In genomic region chr6:53250761-53251672, GRCh38 we compare ENCODE assay signal across 1 cellular context.
TF ChIP-seq lines count a peak whose summit lies in the region.

No MANE protein-coding gene starts in this region.

TF ChIP-seq in IMR-90, 13 proteins besides CTCF, POLR2A, EP300 and RAD21 (continued from another document):
- TF ChIP-seq USF2 (IDR thresholded peaks at IDR 0.05; ENCODE audit: low read depth, low read length): no peak
- TF ChIP-seq MAFK (IDR thresholded peaks at IDR 0.05; ENCODE audit: low read depth, low read length): no peak
- TF ChIP-seq RFX5 (IDR thresholded peaks at IDR 0.05; ENCODE audit: low read depth, low read length): no peak
- TF ChIP-seq FOS (IDR thresholded peaks at IDR 0.05; ENCODE audit: low read depth, low read length): no peak
- TF ChIP-seq, protein P1, sequence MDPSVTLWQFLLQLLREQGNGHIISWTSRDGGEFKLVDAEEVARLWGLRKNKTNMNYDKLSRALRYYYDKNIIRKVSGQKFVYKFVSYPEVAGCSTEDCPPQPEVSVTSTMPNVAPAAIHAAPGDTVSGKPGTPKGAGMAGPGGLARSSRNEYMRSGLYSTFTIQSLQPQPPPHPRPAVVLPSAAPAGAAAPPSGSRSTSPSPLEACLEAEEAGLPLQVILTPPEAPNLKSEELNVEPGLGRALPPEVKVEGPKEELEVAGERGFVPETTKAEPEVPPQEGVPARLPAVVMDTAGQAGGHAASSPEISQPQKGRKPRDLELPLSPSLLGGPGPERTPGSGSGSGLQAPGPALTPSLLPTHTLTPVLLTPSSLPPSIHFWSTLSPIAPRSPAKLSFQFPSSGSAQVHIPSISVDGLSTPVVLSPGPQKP (IDR thresholded peaks at IDR 0.05; ENCODE audit: borderline replicate concordance, low read depth, low read length): no peak
- no peak for TF ChIP-seq MXI1 (IDR thresholded peaks at IDR 0.05; ENCODE audit: borderline replicate concordance, low read depth, low read length)
- TF ChIP-seq CHD1 (IDR thresholded peaks at IDR 0.05; ENCODE audit: low read depth, low read length): no peak
- no peak for TF ChIP-seq BHLHE40 (IDR thresholded peaks at IDR 0.05; ENCODE audit: low read depth, low read length)
- no peak for TF ChIP-seq MAZ (IDR thresholded peaks at IDR 0.05; ENCODE audit: borderline replicate concordance, low read depth, low read length)
- no peak; the same call in 1 of the 2 replicates for TF ChIP-seq CEBPB (IDR thresholded peaks at IDR 0.05; ENCODE audit: low read depth, low read length)
- no peak for TF ChIP-seq NFE2L2 (IDR thresholded peaks at IDR 0.05; ENCODE audit: low read depth, low read length)
- TF ChIP-seq SMC3 (IDR thresholded peaks at IDR 0.05; ENCODE audit: low read depth, low read length): no peak
